ENCODE assay signal across 1 cellular context in genomic region chr13:77022341-77022740, GRCh38.
TF ChIP-seq lines count a peak whose summit lies in the region.

No MANE protein-coding gene starts in this region.

TF ChIP-seq in GM23338, 12 proteins besides CTCF, POLR2A, EP300 and RAD21:
- TF ChIP-seq ZNF462 (CRISPR knock-in tag; IDR thresholded peaks at IDR 0.05) (no peak), REST (IDR thresholded peaks at IDR 0.05; ENCODE audit: unreplicated experiment) (no peak), POLR2AphosphoS5 (IDR thresholded peaks at IDR 0.05; ENCODE audit: low read depth) (no peak)
